In the genomic region with DNA sequence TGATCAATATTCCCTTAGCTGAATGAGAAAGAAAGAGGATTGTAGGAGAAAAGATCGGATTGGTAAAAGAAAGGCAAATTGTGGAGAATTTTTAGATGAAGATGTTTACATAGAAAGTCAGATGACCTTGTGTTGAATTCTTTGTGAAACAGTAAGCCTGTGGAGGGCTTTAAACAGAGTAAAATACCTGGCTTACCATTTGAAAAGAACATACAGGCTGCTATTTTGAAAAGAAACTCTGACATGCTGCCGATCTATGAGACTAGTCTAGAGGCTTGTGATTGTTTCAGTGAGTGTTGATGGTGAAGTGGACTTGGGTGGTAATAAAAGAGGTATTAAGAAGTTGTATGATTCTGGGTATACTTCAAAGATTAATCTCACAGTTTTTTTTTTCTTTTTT, we compare ENCODE assay signal across 23 cellular contexts.
"Had no signal": no experiment of that assay in that cellular context is flagged by ENCODE, and none has a peak within 500 bp of the region (broad histone marks: within the 10 kb centered on the region; RNA-seq: fewer than 3 reads in every experiment).

No MANE protein-coding gene starts in this region.

- H3K36me3 ChIP-seq: SJCRH30 had no signal

- H3K4me1 ChIP-seq: SJCRH30 had no signal

- H3K27ac ChIP-seq: HL-60, SJCRH30 had no signal

- H3K4me3 ChIP-seq: SJCRH30 had no signal

- FAIRE-seq: HTR-8/SVneo had no signal

- DNase-seq: KBM-7, MV-4-11, NCI-H1048, NCI-H1105 treated with DMSO at 0.1 percent for 48 hours, NCI-H1417 treated with DMSO at 0.1 percent for 48 hours, NCI-H146, NCI-H1694 treated with DMSO at 0.1 percent for 48 hours, NCI-H1930, NCI-H2081, NCI-H2171, NCI-H226, NCI-H446, NCI-H510A, NCI-H524 treated with DMSO at 0.1 percent for 48 hours, NCI-H69, NCI-H774, SHP77 treated with DMSO at 0.1 percent for 48 hours, SJCRH30, T-helper 1 cell had no signal

- H3K27me3 ChIP-seq: SJCRH30 had no signal

- H3K9me3 ChIP-seq: SJCRH30 had no signal

- ATAC-seq: Right ventricle myocardium inferior, SK-N-SH treated with all-trans-retinoic acid at 6 μM for 48 hours had no signal
